ENCODE assay signal across 8 cellular contexts in genomic region chr5:6633469-6634326, GRCh38. TPM values are rescaled to one million over a fixed set of nuclear protein-coding genes. Genes with fewer than 3 reads are reported as not detected.
DNase-seq lines count a peak whose midpoint lies in the region; ATAC-seq and TF ChIP-seq lines count a peak whose summit lies in the region.

No MANE protein-coding gene starts in this region.

- H3K4me3 ChIP-seq in endocrine pancreas (ENCODE audit: control insufficient read depth, insufficient read depth, low read length) (no peak overlapping the region), mesodermal cell (ENCODE audit: extremely low read depth, insufficient read depth, low read length, poor library complexity, severe bottlenecking) (peak overlapping the region; percentile 94), upper lobe of left lung (peak overlapping the region; percentile 75 to 97 (median 93))

- no peak for TF ChIP-seq POLR2A in upper lobe of left lung (IDR thresholded peaks at IDR 0.05)

- H3K27ac ChIP-seq in mesodermal cell (ENCODE audit: low read depth, low read length, severe bottlenecking) (peak overlapping the region; percentile 99), upper lobe of left lung (peak overlapping the region; percentile 84 to 96 (median 94))

- H3K36me3 ChIP-seq in endocrine pancreas (ENCODE audit: control insufficient read depth, insufficient read depth, low read length) (peaks cover 3% of the 10 kb centered on the region), mesodermal cell (ENCODE audit: control insufficient read depth, insufficient read depth, low read length) (peaks cover 45% of the 10 kb centered on the region), upper lobe of left lung (peaks cover 4 to 26% (median 10%) of the 10 kb centered on the region in 4 donors)

- peak in 1 of 6 experiments; percentile 10 for TF ChIP-seq CTCF in upper lobe of left lung (IDR thresholded peaks at IDR 0.05)

- H3K27me3 ChIP-seq in endocrine pancreas (ENCODE audit: control insufficient read depth, insufficient read depth, low read length) (no peaks in the 10 kb centered on the region), upper lobe of left lung (no peaks in the 10 kb centered on the region)

- H3K4me1 ChIP-seq in endocrine pancreas (ENCODE audit: control insufficient read depth, insufficient read depth, low read length) (no peaks in the 10 kb centered on the region), mesodermal cell (ENCODE audit: control insufficient read depth, insufficient read depth, low read length, poor library complexity, severe bottlenecking) (peaks cover 10% of the 10 kb centered on the region), upper lobe of left lung (peaks cover 22 to 34% (median 26%) of the 10 kb centered on the region in 4 donors)

- DNase-seq in NCI-H2029 (lab: John Stamatoyannopoulos, UW) (peak; percentile 35), NCI-H2029 treated with DMSO at 0.1 percent for 48 hours (lab: John Stamatoyannopoulos, UW) (no peak), SK-N-DZ (ENCODE audit: low spot score) (peak; percentile 34), upper lobe of left lung (peak in 1 of 2 donors; percentile 41)

- WGBS in mesodermal cell (ENCODE audit: insufficient coverage in 2 of 2), 2 experiments = 0% methylated on average over 45 to 62 of the region's 80 CpGs
- WGBS in upper lobe of left lung, 2 donors = 2 to 5% methylated on average over 25 to 55 of the region's 80 CpGs

- peak; percentile 46 for ATAC-seq in GM21360 (IDR thresholded peaks at IDR 0.05; ENCODE audit: unreplicated experiment)
- peak; percentile 49 for ATAC-seq in HG03521 (IDR thresholded peaks at IDR 0.05; ENCODE audit: unreplicated experiment)
- ATAC-seq in upper lobe of left lung (ENCODE audit: low FRiP score in 2 of 2) = peak; percentile 73 to 77

- H3K9me3 ChIP-seq in endocrine pancreas (ENCODE audit: control insufficient read depth, low read length) = no peaks in the 10 kb centered on the region
- H3K9me3 ChIP-seq in mesodermal cell (ENCODE audit: control insufficient read depth, low read length) = no peaks in the 10 kb centered on the region
- no peaks in the 10 kb centered on the region for H3K9me3 ChIP-seq in upper lobe of left lung

- TF ChIP-seq EP300 in upper lobe of left lung (IDR thresholded peaks at IDR 0.05) = no peak

- H3K9ac ChIP-seq in endocrine pancreas (ENCODE audit: control insufficient read depth, insufficient read depth, low read length) = peak overlapping the region; percentile 60

RNA-seq across cellular contexts. Expression of gene SRD5A1, which starts 0.5 kb away (rescaled TPM):
- polyA plus RNA-seq in SK-N-DZ (2014; cell fraction: cytosol; rRNA removed) = 55.9 and 84.1 TPM in 2 replicates
- 44.8 and 51.8 TPM in 2 replicates for polyA plus RNA-seq in SK-N-DZ (2014; cell fraction: nucleus; rRNA removed)
- 19.1 TPM for polyA plus RNA-seq in mesodermal cell (2013, experiment 1 of 2)
- polyA plus RNA-seq in mesodermal cell (2013, experiment 2 of 2) = 17.8 TPM
- total RNA-seq in upper lobe of left lung = 10 to 100 TPM in 2 of 6 donors, 1 to 10 TPM in 4; 3.1 to 10.8 (median 8.8) TPM

RNA-seq across cellular contexts. Expression of gene NSUN2, which starts 0.9 kb away (rescaled TPM):
- 72.3 and 78.6 TPM in 2 replicates for polyA plus RNA-seq in SK-N-DZ (2014; cell fraction: cytosol; rRNA removed)
- polyA plus RNA-seq in SK-N-DZ (2014; cell fraction: nucleus; rRNA removed) = 106 and 136 TPM in 2 replicates
- polyA plus RNA-seq in mesodermal cell (2013, experiment 1 of 2) = 42.2 TPM
- 38.7 TPM for polyA plus RNA-seq in mesodermal cell (2013, experiment 2 of 2)
- total RNA-seq in upper lobe of left lung = 10 to 100 TPM; 41.9 to 92.2 (median 52.2) TPM
